In genomic region chr2:32688511-32688910, GRCh38 we compare ENCODE assay signal across 11 cellular contexts.
DNase-seq lines count a peak whose midpoint lies in the region; ATAC-seq and TF ChIP-seq lines count a peak whose summit lies in the region.
"Had no signal": no experiment of that assay in that cellular context is flagged by ENCODE, and none has a peak within 500 bp of the region (broad histone marks: within the 10 kb centered on the region; RNA-seq: fewer than 3 reads in every experiment).

No MANE protein-coding gene starts in this region.

- H3K27me3 ChIP-seq in GM06990 (replicated peaks; ENCODE audit: control insufficient read depth, insufficient read depth, low read length) (no peaks in the 10 kb centered on the region), WERI-Rb-1 (ENCODE audit: insufficient read depth, low read depth, severe bottlenecking) (no peaks in the 10 kb centered on the region)

- DNase-seq in GM06990 (ENCODE audit: extremely low read depth, insufficient read length) (peak; percentile 13), LHCN-M2 (ENCODE audit: low read depth) (peak; percentile 63), fibroblast of gingiva (ENCODE audit: low read depth) (peak; percentile 37), WERI-Rb-1 (no peak), posterior cingulate gyrus (no peak), NCI-H1048 (lab: John Stamatoyannopoulos, UW) (no peak)
- DNase-seq: activated CD4-positive, alpha-beta T cell treated with anti-CD3 and anti-CD28 coated beads for 4 hours; cerebellar nuclear complex; NCI-H510A treated with DMSO at 0.1 percent for 48 hours had no signal

- H3K36me3 ChIP-seq in GM06990 (ENCODE audit: control insufficient read depth, insufficient read depth, low read length) (no peaks in the 10 kb centered on the region), WERI-Rb-1 (no peaks in the 10 kb centered on the region)

- H3K27ac ChIP-seq in WERI-Rb-1 = no peak overlapping the region

- H3K4me3 ChIP-seq in GM06990 (replicated peaks; ENCODE audit: low read depth, low read length) (no peak overlapping the region), WERI-Rb-1 (ENCODE audit: low read depth, low read length) (no peak overlapping the region)

- no peak for TF ChIP-seq CTCF in GM06990 (IDR thresholded peaks at IDR 0.05; ENCODE audit: insufficient read depth, low read length, poor library complexity, severe bottlenecking)
- TF ChIP-seq CTCF in WERI-Rb-1 (IDR thresholded peaks at IDR 0.05; ENCODE audit: low read depth, low read length) = no peak

- intact Hi-C loops in posterior cingulate gyrus (cut with DNase I) = no loop called here

- ATAC-seq in GM21619 (IDR thresholded peaks at IDR 0.05; ENCODE audit: unreplicated experiment) (peak; percentile 80), GM19324 (IDR thresholded peaks at IDR 0.05; ENCODE audit: low FRiP score, unreplicated experiment) (no peak)

- no peaks in the 10 kb centered on the region for H3K9me3 ChIP-seq in WERI-Rb-1 (ENCODE audit: severe bottlenecking)

Comparison
In these comparisons a context has a peak if more than half of its experiments do, and no peak if none do; other contexts are left out.
1. DNase-seq: peak in GM06990 (single experiment), LHCN-M2 (single experiment) and fibroblast of gingiva (single experiment); none in WERI-Rb-1 (single experiment), posterior cingulate gyrus (0 of 10) and NCI-H1048 (single experiment).